30 cellular contexts compared by ENCODE assay signal in genomic region chr22:31154975-31155374, GRCh38. TPM values are rescaled to one million over a fixed set of nuclear protein-coding genes. Genes with fewer than 3 reads are reported as not detected.
DNase-seq lines count a peak whose midpoint lies in the region; TF ChIP-seq lines count a peak whose summit lies in the region.
"Had no signal": no experiment of that assay in that cellular context is flagged by ENCODE, and none has a peak within 500 bp of the region (broad histone marks: within the 10 kb centered on the region; RNA-seq: fewer than 3 reads in every experiment).

No MANE protein-coding gene starts in this region.

- TF ChIP-seq CTCF in fibroblast of lung (conservative IDR thresholded peaks at IDR 0.05 in 1 of 2, IDR thresholded peaks at IDR 0.05 in 1 of 2; ENCODE audit: low read depth in 1 of 2, low read length in 2 of 2), result no peak
- TF ChIP-seq CTCF in nephron progenitor cell (IDR thresholded peaks at IDR 0.05), result no peak

- DNase-seq in AG20443 (ENCODE audit: low spot score), result peak; percentile 4
- no peak for DNase-seq in SJSA1 (ENCODE audit: low read depth in 1 of 2, low spot score in 2 of 2)
- peak in 1 of 2 donors; percentile 50 for DNase-seq in fibroblast of lung (ENCODE audit: low read depth in 2 of 2)
- no peak for DNase-seq in activated CD4-positive, alpha-beta memory T cell treated with anti-CD3 and anti-CD28 coated beads, Interleukin-2, amount 10 ng/mL, durations not matched to agents 7 days and 5 days
- no peak for DNase-seq in HuH-7 (ENCODE audit: low spot score)
- DNase-seq in nephron progenitor cell, result no peak
- DNase-seq in posterior vena cava (ENCODE audit: low spot score), result no peak
- DNase-seq: activated CD4-positive, alpha-beta T cell treated with anti-CD3 and anti-CD28 coated beads, Interleukin-2, amount 10 ng/mL, durations not matched to agents 24 days and 14 days; activated CD8-positive, alpha-beta memory T cell treated with anti-CD3 and anti-CD28 coated beads, Interleukin-2, amount 10 ng/mL, durations not matched to agents 7 days and 5 days; CD4-positive, alpha-beta memory T cell; cerebellar nuclear complex; effector CD4-positive, alpha-beta T cell; erythroblast; GDM1; KG1; naive B cell; NCI-H1436; NCI-H446; nucleus accumbens; spleen; stimulated activated CD4-positive, alpha-beta T cell treated with anti-CD3 and anti-CD28 coated beads, Interleukin-2, amount 100 ng/mL, for 48 hours; T-helper 9 cell; testis; WERI-Rb-1 had no signal

- H3K9ac ChIP-seq in fibroblast of lung (ENCODE audit: insufficient read depth, low read length) (no peak overlapping the region), subcutaneous abdominal adipose tissue (ENCODE audit: low read length in 5 of 5) (peak overlapping the region in 1 of 5 donors; percentile 40)

- H3K36me3 ChIP-seq in SJSA1 (no peaks in the 10 kb centered on the region), fibroblast of lung (ENCODE audit: control insufficient read depth, insufficient read depth, low read length) (no peaks in the 10 kb centered on the region), subcutaneous abdominal adipose tissue (ENCODE audit: control insufficient read depth in 5 of 5, insufficient read depth in 5 of 5, low read length in 5 of 5) (no peaks in the 10 kb centered on the region)
- H3K36me3 ChIP-seq: spleen, WERI-Rb-1 had no signal

- peaks cover 1% of the 10 kb centered on the region for H3K36me3 Mint-ChIP-seq in activated CD4-positive, alpha-beta memory T cell treated with anti-CD3 and anti-CD28 coated beads, Interleukin-2, amount 10 ng/mL, durations not matched to agents 7 days and 5 days (ENCODE audit: low read depth)
- no peaks in the 10 kb centered on the region for H3K36me3 Mint-ChIP-seq in nephron progenitor cell (ENCODE audit: low read depth)
- H3K36me3 Mint-ChIP-seq: activated naive CD4-positive, alpha-beta T cell treated with anti-CD3 and anti-CD28 coated beads, Interleukin-2, amount 50 U/mL, for 24 hours; memory B cell; naive B cell had no signal

- peaks cover 2% of the 10 kb centered on the region for H3K27me3 Mint-ChIP-seq in activated CD4-positive, alpha-beta memory T cell treated with anti-CD3 and anti-CD28 coated beads, Interleukin-2, amount 10 ng/mL, durations not matched to agents 7 days and 5 days
- peaks cover 70% of the 10 kb centered on the region for H3K27me3 Mint-ChIP-seq in nephron progenitor cell (ENCODE audit: low read depth, poor library complexity)
- H3K27me3 Mint-ChIP-seq: activated naive CD4-positive, alpha-beta T cell treated with anti-CD3 and anti-CD28 coated beads, Interleukin-2, amount 50 U/mL, for 24 hours; memory B cell had no signal

- H3K27me3 ChIP-seq in SJSA1 (replicated peaks) (no peaks in the 10 kb centered on the region), fibroblast of lung (ENCODE audit: control insufficient read depth, insufficient read depth, low read length) (no peaks in the 10 kb centered on the region), subcutaneous abdominal adipose tissue (ENCODE audit: control insufficient read depth in 5 of 5, insufficient read depth in 4 of 5, low read length in 5 of 5) (no peaks in the 10 kb centered on the region)
- H3K27me3 ChIP-seq: spleen, testis had no signal

- no peak overlapping the region for H3K27ac Mint-ChIP-seq in activated CD4-positive, alpha-beta memory T cell treated with anti-CD3 and anti-CD28 coated beads, Interleukin-2, amount 10 ng/mL, durations not matched to agents 7 days and 5 days
- H3K27ac Mint-ChIP-seq in nephron progenitor cell, result no peak overlapping the region
- H3K27ac Mint-ChIP-seq: activated CD4-positive, alpha-beta T cell treated with anti-CD3 and anti-CD28 coated beads, Interleukin-2, amount 10 ng/mL, durations not matched to agents 24 days and 14 days; activated CD8-positive, alpha-beta memory T cell treated with anti-CD3 and anti-CD28 coated beads, Interleukin-2, amount 10 ng/mL, durations not matched to agents 7 days and 5 days; activated naive CD4-positive, alpha-beta T cell treated with anti-CD3 and anti-CD28 coated beads, Interleukin-2, amount 50 U/mL, for 24 hours; memory B cell; stimulated activated effector memory CD8-positive, alpha-beta T cell treated with anti-CD3 and anti-CD28 coated beads, Interleukin-12 subunit alpha, Interleukin-12 subunit beta, amount 100 ng/mL, for 72 hours had no signal

- peak overlapping the region; percentile 60 for H3K27ac ChIP-seq in SJSA1
- no peak overlapping the region for H3K27ac ChIP-seq in fibroblast of lung (ENCODE audit: insufficient read depth, low read length)
- H3K27ac ChIP-seq in subcutaneous abdominal adipose tissue (ENCODE audit: low read depth, low read length), result peak overlapping the region; percentile 52
- H3K27ac ChIP-seq: WERI-Rb-1 had no signal

- intact Hi-C loops in posterior vena cava (cut with DNase I), result no loop called here

- peak overlapping the region; percentile 45 for H3K4me2 ChIP-seq in fibroblast of lung (ENCODE audit: extremely low read depth, insufficient read depth, low read length)

- H3K4me3 ChIP-seq in SJSA1 (no peak overlapping the region), fibroblast of lung (replicated peaks in 1 of 4; ENCODE audit: control extremely low read depth in 1 of 4, insufficient read depth in 1 of 4, low read depth in 3 of 4, low read length in 4 of 4) (no peak overlapping the region), subcutaneous abdominal adipose tissue (ENCODE audit: low read depth in 1 of 5, low read length in 5 of 5) (no peak overlapping the region)
- H3K4me3 ChIP-seq: spleen, testis had no signal

- H3K9me3 ChIP-seq in SJSA1 (replicated peaks) (no peaks in the 10 kb centered on the region), fibroblast of lung (ENCODE audit: control insufficient read depth, insufficient read depth, low read depth, low read length) (no peaks in the 10 kb centered on the region), subcutaneous abdominal adipose tissue (ENCODE audit: control insufficient read depth in 5 of 5, low read length in 5 of 5) (no peaks in the 10 kb centered on the region)
- H3K9me3 ChIP-seq: spleen, testis had no signal

- no peaks in the 10 kb centered on the region for H3K79me2 ChIP-seq in fibroblast of lung (ENCODE audit: control insufficient read depth, insufficient read depth, low read length)

- H2AFZ ChIP-seq in fibroblast of lung (ENCODE audit: low read length), result no peak overlapping the region

- H3K4me1 Mint-ChIP-seq in activated CD4-positive, alpha-beta memory T cell treated with anti-CD3 and anti-CD28 coated beads, Interleukin-2, amount 10 ng/mL, durations not matched to agents 7 days and 5 days, result peaks cover 8% of the 10 kb centered on the region
- peaks cover 5% of the 10 kb centered on the region for H3K4me1 Mint-ChIP-seq in nephron progenitor cell

- no peaks in the 10 kb centered on the region for H4K20me1 ChIP-seq in fibroblast of lung (ENCODE audit: control insufficient read depth, extremely low read depth, insufficient read depth, low read length)

- no peaks in the 10 kb centered on the region for H3K9me3 Mint-ChIP-seq in activated CD4-positive, alpha-beta memory T cell treated with anti-CD3 and anti-CD28 coated beads, Interleukin-2, amount 10 ng/mL, durations not matched to agents 7 days and 5 days
- H3K9me3 Mint-ChIP-seq in nephron progenitor cell, result peaks cover 5% of the 10 kb centered on the region
- H3K9me3 Mint-ChIP-seq: activated CD4-positive, alpha-beta T cell treated with anti-CD3 and anti-CD28 coated beads, Interleukin-2, amount 10 ng/mL, durations not matched to agents 24 days and 14 days; activated naive CD4-positive, alpha-beta T cell treated with anti-CD3 and anti-CD28 coated beads, Interleukin-2, amount 50 U/mL, for 24 hours; CD4-positive, alpha-beta memory T cell; HFFc6; memory B cell; naive B cell; stimulated activated effector memory CD8-positive, alpha-beta T cell treated with anti-CD3 and anti-CD28 coated beads, Interleukin-12 subunit alpha, Interleukin-12 subunit beta, amount 100 ng/mL, for 72 hours had no signal

- no peak overlapping the region for H3K4me3 Mint-ChIP-seq in activated CD4-positive, alpha-beta memory T cell treated with anti-CD3 and anti-CD28 coated beads, Interleukin-2, amount 10 ng/mL, durations not matched to agents 7 days and 5 days
- H3K4me3 Mint-ChIP-seq in nephron progenitor cell, result no peak overlapping the region
- H3K4me3 Mint-ChIP-seq: activated CD4-positive, alpha-beta T cell treated with anti-CD3 and anti-CD28 coated beads, Interleukin-2, amount 10 ng/mL, durations not matched to agents 24 days and 14 days; activated CD8-positive, alpha-beta memory T cell treated with anti-CD3 and anti-CD28 coated beads, Interleukin-2, amount 10 ng/mL, durations not matched to agents 7 days and 5 days; activated naive CD4-positive, alpha-beta T cell treated with anti-CD3 and anti-CD28 coated beads, Interleukin-2, amount 50 U/mL, for 24 hours; HFFc6; memory B cell; naive B cell; stimulated activated effector memory CD8-positive, alpha-beta T cell treated with anti-CD3 and anti-CD28 coated beads, Interleukin-12 subunit alpha, Interleukin-12 subunit beta, amount 100 ng/mL, for 72 hours had no signal

- POLR2A ChIA-PET in activated CD4-positive, alpha-beta memory T cell treated with anti-CD3 and anti-CD28 coated beads, Interleukin-2, amount 10 ng/mL, durations not matched to agents 7 days and 5 days (lab: Charles Lee), result interaction anchor here (2.5 kb wide), 1 partner anchor 135 kb away, joined by 5 read pairs; no protein-coding TSS in a partner anchor

- peaks cover 12% of the 10 kb centered on the region for H3K4me1 ChIP-seq in SJSA1 (replicated peaks)
- H3K4me1 ChIP-seq in fibroblast of lung (ENCODE audit: control insufficient read depth, extremely low read depth, insufficient read depth, low read length), result peaks cover 7% of the 10 kb centered on the region
- H3K4me1 ChIP-seq in subcutaneous abdominal adipose tissue (ENCODE audit: control insufficient read depth in 5 of 5, insufficient read depth in 5 of 5, low read length in 5 of 5), result peaks cover 0 to 19% (median 14%) of the 10 kb centered on the region in 5 donors

- CTCF ChIA-PET in activated CD4-positive, alpha-beta memory T cell treated with anti-CD3 and anti-CD28 coated beads, Interleukin-2, amount 10 ng/mL, durations not matched to agents 7 days and 5 days (lab: Charles Lee), result no interaction called here

RNA-seq across cellular contexts. Expression of gene RNF185, which starts 5.0 kb away (rescaled TPM):
- 25.4 and 34.8 TPM in 2 replicates for total RNA-seq in SJSA1 (2014; rRNA removed; shearing (Covaris generic))
- total RNA-seq in fibroblast of lung (25.7 and 31.2 TPM in 2 replicates), posterior vena cava (10 to 100 TPM; 31.7 to 33.7 TPM)
- polyA plus RNA-seq in fibroblast of lung, result 55.8 and 56.1 TPM in 2 replicates
- polyA plus RNA-seq in fibroblast of lung (2012), result 33.1 and 36.3 TPM in 2 replicates
- 41.9 and 43.5 TPM in 2 replicates for polyA minus RNA-seq in fibroblast of lung (ENCODE audit: low replicate concordance)
- 10 to 100 TPM; 21.4 to 21.7 TPM for total RNA-seq in activated CD4-positive, alpha-beta memory T cell treated with anti-CD3 and anti-CD28 coated beads, Interleukin-2, amount 10 ng/mL, durations not matched to agents 7 days and 5 days

RNA-seq across cellular contexts. Expression of gene PLA2G3, which starts 14.7 kb away (rescaled TPM):
- not detected in 2 replicates for total RNA-seq in SJSA1 (2014; rRNA removed; shearing (Covaris generic))
- 0.33 TPM in 1 of 2 replicates, not detected in the other for total RNA-seq in fibroblast of lung
- 0.18 and 0.61 TPM in 2 replicates for polyA plus RNA-seq in fibroblast of lung
- 0.16 and 0.92 TPM in 2 replicates for polyA plus RNA-seq in fibroblast of lung (2012)
- polyA minus RNA-seq in fibroblast of lung (ENCODE audit: low replicate concordance), result 0.43 TPM in 1 of 2 replicates, not detected in the other
- total RNA-seq in activated CD4-positive, alpha-beta memory T cell treated with anti-CD3 and anti-CD28 coated beads, Interleukin-2, amount 10 ng/mL, durations not matched to agents 7 days and 5 days, result not detected
- total RNA-seq in posterior vena cava, result not detected
- total RNA-seq: activated CD4-positive, alpha-beta T cell treated with anti-CD3 and anti-CD28 coated beads, Interleukin-2, amount 10 ng/mL, durations not matched to agents 24 days and 14 days; activated CD8-positive, alpha-beta memory T cell treated with anti-CD3 and anti-CD28 coated beads, Interleukin-2, amount 10 ng/mL, durations not matched to agents 7 days and 5 days; CD4-positive, alpha-beta memory T cell; renal cortical epithelial cell; spleen had no signal
- polyA plus RNA-seq: CD4-positive, alpha-beta memory T cell; spleen had no signal

RNA-seq across cellular contexts. Expression of gene INPP5J, which starts 32.2 kb away (rescaled TPM):
- 0.13 and 0.21 TPM in 2 replicates for total RNA-seq in SJSA1 (2014; rRNA removed; shearing (Covaris generic))
- total RNA-seq in fibroblast of lung (0.26 and 0.33 TPM in 2 replicates), posterior vena cava (under 1 TPM; 0.52 to 0.74 TPM)
- 0.17 and 0.23 TPM in 2 replicates for polyA plus RNA-seq in fibroblast of lung
- 0.44 and 0.45 TPM in 2 replicates for polyA plus RNA-seq in fibroblast of lung (2012)
- polyA minus RNA-seq in fibroblast of lung (ENCODE audit: low replicate concordance), result 0.27 TPM in 1 of 2 replicates, not detected in the other
- not detected for total RNA-seq in activated CD4-positive, alpha-beta memory T cell treated with anti-CD3 and anti-CD28 coated beads, Interleukin-2, amount 10 ng/mL, durations not matched to agents 7 days and 5 days
- polyA plus RNA-seq: CD4-positive, alpha-beta memory T cell had no signal

RNA-seq across cellular contexts. Expression of gene SELENOM, which starts 47.6 kb away (rescaled TPM):
- 373 and 601 TPM in 2 replicates for total RNA-seq in SJSA1 (2014; rRNA removed; shearing (Covaris generic))
- total RNA-seq in fibroblast of lung (127 and 132 TPM in 2 replicates), posterior vena cava (100 to 1,000 TPM; 535 to 575 TPM)
- 93.5 and 130 TPM in 2 replicates for polyA plus RNA-seq in fibroblast of lung
- polyA plus RNA-seq in fibroblast of lung (2012), result 194 and 266 TPM in 2 replicates
- 41.9 and 111 TPM in 2 replicates for polyA minus RNA-seq in fibroblast of lung (ENCODE audit: low replicate concordance)
- 1 to 10 TPM; 2.3 to 2.4 TPM for total RNA-seq in activated CD4-positive, alpha-beta memory T cell treated with anti-CD3 and anti-CD28 coated beads, Interleukin-2, amount 10 ng/mL, durations not matched to agents 7 days and 5 days

RNA-seq across cellular contexts. Expression of gene LIMK2, which starts 57.1 kb away (rescaled TPM):
- total RNA-seq in SJSA1 (2014; rRNA removed; shearing (Covaris generic)), result 18.6 and 21.8 TPM in 2 replicates
- total RNA-seq in fibroblast of lung (13.9 and 20.0 TPM in 2 replicates), posterior vena cava (10 to 100 TPM; 24.6 to 26.8 TPM)
- 3.4 and 4.0 TPM in 2 replicates for polyA plus RNA-seq in fibroblast of lung
- 10.5 and 12.9 TPM in 2 replicates for polyA plus RNA-seq in fibroblast of lung (2012)
- polyA minus RNA-seq in fibroblast of lung (ENCODE audit: low replicate concordance), result 42.1 and 66.1 TPM in 2 replicates
- 10 to 100 TPM; 44.0 to 46.4 TPM for total RNA-seq in activated CD4-positive, alpha-beta memory T cell treated with anti-CD3 and anti-CD28 coated beads, Interleukin-2, amount 10 ng/mL, durations not matched to agents 7 days and 5 days
